In the genomic region with DNA sequence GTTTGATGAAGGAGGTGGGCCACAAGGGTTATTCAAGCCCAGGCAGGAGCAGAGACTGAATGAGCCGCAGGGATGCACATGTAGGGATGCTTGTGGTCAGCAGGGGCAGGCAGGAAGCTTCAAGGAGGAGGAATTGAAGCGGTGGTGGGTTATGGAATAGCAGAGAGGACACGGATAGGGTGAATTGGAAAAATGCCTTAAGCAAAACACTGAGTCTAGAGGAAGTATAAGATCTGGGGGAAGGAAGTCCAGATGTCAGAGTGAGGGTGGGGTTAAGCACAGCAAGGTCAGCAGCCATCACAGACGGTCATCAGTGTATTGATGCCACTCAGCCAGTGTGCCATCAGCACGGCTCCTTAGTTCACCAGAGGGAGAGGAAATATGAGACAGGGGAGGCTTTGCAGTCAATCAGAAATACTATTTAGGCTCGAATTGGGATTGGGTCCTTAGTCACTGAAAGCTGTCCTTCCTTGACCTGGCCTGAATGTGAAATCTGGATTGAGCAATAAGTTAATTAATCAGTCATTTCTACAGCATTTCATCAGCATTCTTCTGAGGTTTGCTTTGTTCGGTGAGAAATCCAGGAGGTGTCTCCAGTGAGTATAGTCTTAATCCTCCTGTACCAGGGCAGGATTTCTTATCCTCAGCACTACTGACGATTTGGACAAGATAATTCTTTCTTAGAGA, we compare ENCODE assay signal across 1 cellular context.
TF ChIP-seq lines count a peak whose summit lies in the region.

No MANE protein-coding gene starts in this region.

TF ChIP-seq in GM23338, 12 proteins besides CTCF, POLR2A, EP300 and RAD21 (continued from another document):
- TF ChIP-seq, protein P1, sequence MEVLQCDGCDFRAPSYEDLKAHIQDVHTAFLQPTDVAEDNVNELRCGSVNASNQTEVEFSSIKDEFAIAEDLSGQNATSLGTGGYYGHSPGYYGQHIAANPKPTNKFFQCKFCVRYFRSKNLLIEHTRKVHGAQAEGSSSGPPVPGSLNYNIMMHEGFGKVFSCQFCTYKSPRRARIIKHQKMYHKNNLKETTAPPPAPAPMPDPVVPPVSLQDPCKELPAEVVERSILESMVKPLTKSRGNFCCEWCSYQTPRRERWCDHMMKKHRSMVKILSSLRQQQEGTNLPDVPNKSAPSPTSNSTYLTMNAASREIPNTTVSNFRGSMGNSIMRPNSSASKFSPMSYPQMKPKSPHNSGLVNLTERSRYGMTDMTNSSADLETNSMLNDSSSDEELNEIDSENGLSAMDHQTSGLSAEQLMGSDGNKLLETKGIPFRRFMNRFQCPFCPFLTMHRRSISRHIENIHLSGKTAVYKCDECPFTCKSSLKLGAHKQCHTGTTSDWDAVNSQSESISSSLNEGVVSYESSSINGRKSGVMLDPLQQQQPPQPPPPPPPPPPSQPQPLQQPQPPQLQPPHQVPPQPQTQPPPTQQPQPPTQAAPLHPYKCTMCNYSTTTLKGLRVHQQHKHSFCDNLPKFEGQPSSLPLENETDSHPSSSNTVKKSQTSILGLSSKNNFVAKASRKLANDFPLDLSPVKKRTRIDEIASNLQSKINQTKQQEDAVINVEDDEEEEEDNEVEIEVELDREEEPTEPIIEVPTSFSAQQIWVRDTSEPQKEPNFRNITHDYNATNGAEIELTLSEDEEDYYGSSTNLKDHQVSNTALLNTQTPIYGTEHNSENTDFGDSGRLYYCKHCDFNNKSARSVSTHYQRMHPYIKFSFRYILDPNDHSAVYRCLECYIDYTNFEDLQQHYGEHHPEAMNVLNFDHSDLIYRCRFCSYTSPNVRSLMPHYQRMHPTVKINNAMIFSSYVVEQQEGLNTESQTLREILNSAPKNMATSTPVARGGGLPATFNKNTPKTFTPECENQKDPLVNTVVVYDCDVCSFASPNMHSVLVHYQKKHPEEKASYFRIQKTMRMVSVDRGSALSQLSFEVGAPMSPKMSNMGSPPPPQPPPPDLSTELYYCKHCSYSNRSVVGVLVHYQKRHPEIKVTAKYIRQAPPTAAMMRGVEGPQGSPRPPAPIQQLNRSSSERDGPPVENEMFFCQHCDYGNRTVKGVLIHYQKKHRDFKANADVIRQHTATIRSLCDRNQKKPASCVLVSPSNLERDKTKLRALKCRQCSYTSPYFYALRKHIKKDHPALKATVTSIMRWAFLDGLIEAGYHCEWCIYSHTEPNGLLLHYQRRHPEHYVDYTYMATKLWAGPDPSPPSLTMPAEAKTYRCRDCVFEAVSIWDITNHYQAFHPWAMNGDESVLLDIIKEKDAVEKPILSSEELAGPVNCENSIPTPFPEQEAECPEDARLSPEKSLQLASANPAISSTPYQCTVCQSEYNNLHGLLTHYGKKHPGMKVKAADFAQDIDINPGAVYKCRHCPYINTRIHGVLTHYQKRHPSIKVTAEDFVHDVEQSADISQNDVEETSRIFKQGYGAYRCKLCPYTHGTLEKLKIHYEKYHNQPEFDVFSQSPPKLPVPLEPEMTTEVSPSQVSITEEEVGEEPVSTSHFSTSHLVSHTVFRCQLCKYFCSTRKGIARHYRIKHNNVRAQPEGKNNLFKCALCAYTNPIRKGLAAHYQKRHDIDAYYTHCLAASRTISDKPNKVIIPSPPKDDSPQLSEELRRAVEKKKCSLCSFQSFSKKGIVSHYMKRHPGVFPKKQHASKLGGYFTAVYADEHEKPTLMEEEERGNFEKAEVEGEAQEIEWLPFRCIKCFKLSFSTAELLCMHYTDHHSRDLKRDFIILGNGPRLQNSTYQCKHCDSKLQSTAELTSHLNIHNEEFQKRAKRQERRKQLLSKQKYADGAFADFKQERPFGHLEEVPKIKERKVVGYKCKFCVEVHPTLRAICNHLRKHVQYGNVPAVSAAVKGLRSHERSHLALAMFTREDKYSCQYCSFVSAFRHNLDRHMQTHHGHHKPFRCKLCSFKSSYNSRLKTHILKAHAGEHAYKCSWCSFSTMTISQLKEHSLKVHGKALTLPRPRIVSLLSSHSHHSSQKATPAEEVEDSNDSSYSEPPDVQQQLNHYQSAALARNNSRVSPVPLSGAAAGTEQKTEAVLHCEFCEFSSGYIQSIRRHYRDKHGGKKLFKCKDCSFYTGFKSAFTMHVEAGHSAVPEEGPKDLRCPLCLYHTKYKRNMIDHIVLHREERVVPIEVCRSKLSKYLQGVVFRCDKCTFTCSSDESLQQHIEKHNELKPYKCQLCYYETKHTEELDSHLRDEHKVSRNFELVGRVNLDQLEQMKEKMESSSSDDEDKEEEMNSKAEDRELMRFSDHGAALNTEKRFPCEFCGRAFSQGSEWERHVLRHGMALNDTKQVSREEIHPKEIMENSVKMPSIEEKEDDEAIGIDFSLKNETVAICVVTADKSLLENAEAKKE (CRISPR knock-in tag; IDR thresholded peaks at IDR 0.05), result no peak
- TF ChIP-seq, protein P2, sequence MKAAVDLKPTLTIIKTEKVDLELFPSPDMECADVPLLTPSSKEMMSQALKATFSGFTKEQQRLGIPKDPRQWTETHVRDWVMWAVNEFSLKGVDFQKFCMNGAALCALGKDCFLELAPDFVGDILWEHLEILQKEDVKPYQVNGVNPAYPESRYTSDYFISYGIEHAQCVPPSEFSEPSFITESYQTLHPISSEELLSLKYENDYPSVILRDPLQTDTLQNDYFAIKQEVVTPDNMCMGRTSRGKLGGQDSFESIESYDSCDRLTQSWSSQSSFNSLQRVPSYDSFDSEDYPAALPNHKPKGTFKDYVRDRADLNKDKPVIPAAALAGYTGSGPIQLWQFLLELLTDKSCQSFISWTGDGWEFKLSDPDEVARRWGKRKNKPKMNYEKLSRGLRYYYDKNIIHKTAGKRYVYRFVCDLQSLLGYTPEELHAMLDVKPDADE (IDR thresholded peaks at IDR 0.05), result no peak
- no peak for TF ChIP-seq STAT1 (IDR thresholded peaks at IDR 0.05; ENCODE audit: unreplicated experiment)
- TF ChIP-seq EZH2 (IDR thresholded peaks at IDR 0.05; ENCODE audit: low read depth, unreplicated experiment), result no peak
- TF ChIP-seq EZH2phosphoT487 (IDR thresholded peaks at IDR 0.05; ENCODE audit: unreplicated experiment), result no peak
- no peak for TF ChIP-seq NANOG (IDR thresholded peaks at IDR 0.05; ENCODE audit: borderline replicate concordance)
- TF ChIP-seq ZNF114 (CRISPR knock-in tag; IDR thresholded peaks at IDR 0.05), result no peak
- TF ChIP-seq, protein P3, sequence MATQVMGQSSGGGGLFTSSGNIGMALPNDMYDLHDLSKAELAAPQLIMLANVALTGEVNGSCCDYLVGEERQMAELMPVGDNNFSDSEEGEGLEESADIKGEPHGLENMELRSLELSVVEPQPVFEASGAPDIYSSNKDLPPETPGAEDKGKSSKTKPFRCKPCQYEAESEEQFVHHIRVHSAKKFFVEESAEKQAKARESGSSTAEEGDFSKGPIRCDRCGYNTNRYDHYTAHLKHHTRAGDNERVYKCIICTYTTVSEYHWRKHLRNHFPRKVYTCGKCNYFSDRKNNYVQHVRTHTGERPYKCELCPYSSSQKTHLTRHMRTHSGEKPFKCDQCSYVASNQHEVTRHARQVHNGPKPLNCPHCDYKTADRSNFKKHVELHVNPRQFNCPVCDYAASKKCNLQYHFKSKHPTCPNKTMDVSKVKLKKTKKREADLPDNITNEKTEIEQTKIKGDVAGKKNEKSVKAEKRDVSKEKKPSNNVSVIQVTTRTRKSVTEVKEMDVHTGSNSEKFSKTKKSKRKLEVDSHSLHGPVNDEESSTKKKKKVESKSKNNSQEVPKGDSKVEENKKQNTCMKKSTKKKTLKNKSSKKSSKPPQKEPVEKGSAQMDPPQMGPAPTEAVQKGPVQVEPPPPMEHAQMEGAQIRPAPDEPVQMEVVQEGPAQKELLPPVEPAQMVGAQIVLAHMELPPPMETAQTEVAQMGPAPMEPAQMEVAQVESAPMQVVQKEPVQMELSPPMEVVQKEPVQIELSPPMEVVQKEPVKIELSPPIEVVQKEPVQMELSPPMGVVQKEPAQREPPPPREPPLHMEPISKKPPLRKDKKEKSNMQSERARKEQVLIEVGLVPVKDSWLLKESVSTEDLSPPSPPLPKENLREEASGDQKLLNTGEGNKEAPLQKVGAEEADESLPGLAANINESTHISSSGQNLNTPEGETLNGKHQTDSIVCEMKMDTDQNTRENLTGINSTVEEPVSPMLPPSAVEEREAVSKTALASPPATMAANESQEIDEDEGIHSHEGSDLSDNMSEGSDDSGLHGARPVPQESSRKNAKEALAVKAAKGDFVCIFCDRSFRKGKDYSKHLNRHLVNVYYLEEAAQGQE (IDR thresholded peaks at IDR 0.05; ENCODE audit: unreplicated experiment), result no peak
TF ChIP-seq in GM23338: peak in this region for 0.
